In genomic region chr3:30263238-30263920, GRCh38 we compare ENCODE assay signal across 2 cellular contexts.
TF ChIP-seq lines count a peak whose summit lies in the region.

No MANE protein-coding gene starts in this region.

TF ChIP-seq in SK-N-SH, 30 proteins besides CTCF, POLR2A, EP300 and RAD21 (continued from another document):
- TF ChIP-seq GABPA (IDR thresholded peaks at IDR 0.05; ENCODE audit: low read depth), result no peak
- TF ChIP-seq SMC3 (IDR thresholded peaks at IDR 0.05; ENCODE audit: low read depth, low read length), result no peak

TF ChIP-seq in SK-N-SH treated with all-trans-retinoic acid at 6 μM for 48 hours, 23 proteins besides CTCF, POLR2A, EP300 and RAD21 (continued from another document):
- no peak for TF ChIP-seq TSHZ2 (CRISPR knock-in tag; IDR thresholded peaks at IDR 0.05)
- TF ChIP-seq PPARA (CRISPR knock-in tag; IDR thresholded peaks at IDR 0.05; ENCODE audit: borderline replicate concordance), result no peak
- TF ChIP-seq CSDC2 (CRISPR knock-in tag; IDR thresholded peaks at IDR 0.05), result no peak
- no peak for TF ChIP-seq SNAI2 (CRISPR knock-in tag; IDR thresholded peaks at IDR 0.05)
- TF ChIP-seq TCF4 (CRISPR knock-in tag; IDR thresholded peaks at IDR 0.05; ENCODE audit: borderline replicate concordance), result no peak
- no peak for TF ChIP-seq ZC3H10 (CRISPR knock-in tag; IDR thresholded peaks at IDR 0.05)
- TF ChIP-seq TOX (CRISPR knock-in tag; IDR thresholded peaks at IDR 0.05; ENCODE audit: borderline replicate concordance), result no peak
- no peak for TF ChIP-seq ISL1 (CRISPR knock-in tag; IDR thresholded peaks at IDR 0.05)
- no peak for TF ChIP-seq ZFP30 (CRISPR knock-in tag; IDR thresholded peaks at IDR 0.05)
TF ChIP-seq in SK-N-SH treated with all-trans-retinoic acid at 6 μM for 48 hours: peak in this region for 0.
